Comparison of ENCODE assay signal across 8 cellular contexts in the genomic region with DNA sequence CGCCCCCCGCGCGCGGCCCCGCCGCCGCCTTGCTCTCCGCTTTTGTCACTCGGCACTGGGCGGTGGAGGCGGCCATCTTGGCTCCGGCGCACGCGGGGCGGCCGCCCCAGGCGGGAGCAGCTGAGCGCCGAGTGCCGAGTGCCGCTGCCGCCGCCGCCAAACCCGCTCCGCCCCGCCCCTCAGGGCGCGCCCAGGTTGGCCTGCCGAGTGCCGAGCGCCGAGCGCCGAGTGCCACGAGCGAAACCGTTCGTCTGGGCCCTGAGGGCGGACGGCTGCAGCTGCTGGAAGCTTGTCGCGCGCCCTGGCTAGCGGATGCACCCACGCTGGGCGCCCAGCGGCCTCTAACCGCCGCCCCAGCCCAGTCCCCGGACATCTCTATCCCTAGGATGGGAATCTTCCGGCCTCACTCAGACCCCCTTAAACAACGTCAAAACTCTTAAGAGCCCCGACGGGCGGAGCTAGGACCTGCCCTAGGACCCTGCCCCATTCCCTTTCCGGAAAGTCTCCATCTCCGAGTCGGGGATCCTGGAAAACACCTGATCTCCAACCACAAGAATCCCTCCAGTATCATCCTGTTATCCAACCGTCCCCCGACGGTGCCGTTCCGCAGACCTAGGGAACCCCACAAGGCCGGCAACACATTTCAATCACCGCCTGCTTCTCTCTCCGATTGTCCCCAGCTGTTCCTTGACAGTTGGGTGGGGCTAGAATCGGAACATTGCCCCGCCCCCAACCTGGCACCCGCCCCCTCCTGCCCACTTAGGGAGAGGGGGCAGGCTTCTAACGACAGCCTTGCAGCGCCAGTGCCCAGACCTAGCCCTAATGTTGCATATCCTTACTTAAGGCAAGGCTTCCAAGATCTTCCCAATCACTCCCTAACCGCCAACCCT. TPM values are rescaled to one million over a fixed set of nuclear protein-coding genes. Genes with fewer than 3 reads are reported as not detected.
DNase-seq lines count a peak whose midpoint lies in the region; TF ChIP-seq lines count a peak whose summit lies in the region.

No MANE protein-coding gene starts in this region.

- H3K4me1 ChIP-seq in NT2/D1 (ENCODE audit: insufficient read depth, insufficient read length), result peaks cover 29% of the 10 kb centered on the region

- peak overlapping the region; percentile 96 for H3K27ac Mint-ChIP-seq in endothelial cell (ENCODE audit: unreplicated experiment)

- POLR2A ChIA-PET in BJ (lab: Charles Lee), result interaction anchor here (0.7 kb wide), 2 partner anchors 25 to 233 kb away, joined by 3 to 4 read pairs; no protein-coding TSS in a partner anchor

- DNase-seq in BJ (ENCODE audit: low read depth) (peak; percentile 29), GM19240 (ENCODE audit: insufficient read length, low spot score) (peak; percentile 100), HT-29 (ENCODE audit: low spot score) (peak; percentile 79), NT2/D1 (ENCODE audit: low read depth, low spot score) (peak; percentile 79), endothelial cell (ENCODE audit: low spot score) (peak; percentile 96), midbrain (lab: John Stamatoyannopoulos, UW) (peak; percentile 91)
- peak; percentile 95 for DNase-seq in activated CD8-positive, alpha-beta memory T cell treated with anti-CD3 and anti-CD28 coated beads, Interleukin-2, amount 50 U/mL, for 4 hours
- DNase-seq in stimulated activated CD8-positive, alpha-beta memory T cell treated with anti-CD3 and anti-CD28 coated beads, Interleukin-15, amount 100 ng/mL, for 24 hours (ENCODE audit: low read depth), result peak; percentile 89

- H3K9me3 Mint-ChIP-seq in endothelial cell (ENCODE audit: unreplicated experiment), result no peaks in the 10 kb centered on the region

- no peaks in the 10 kb centered on the region for H3K9me3 ChIP-seq in NT2/D1 (ENCODE audit: insufficient read depth, low read length)

- H3K36me3 ChIP-seq in BJ (ENCODE audit: control insufficient read depth, insufficient read depth, low read length) (peaks cover 10% of the 10 kb centered on the region), NT2/D1 (ENCODE audit: insufficient read depth, insufficient read length, low read length) (peaks cover 38% of the 10 kb centered on the region)

- H3K4me3 Mint-ChIP-seq in endothelial cell (ENCODE audit: unreplicated experiment), result peak overlapping the region; percentile 99

- H3K4me1 Mint-ChIP-seq in endothelial cell (ENCODE audit: unreplicated experiment), result peaks cover 30% of the 10 kb centered on the region

- peak overlapping the region; percentile 88 for H3K4me3 ChIP-seq in BJ (ENCODE audit: low read depth, low read length)
- peak overlapping the region; percentile 89 for H3K4me3 ChIP-seq in NT2/D1 (ENCODE audit: insufficient read length, low read depth)

- peaks cover 24% of the 10 kb centered on the region for H3K27me3 Mint-ChIP-seq in endothelial cell (ENCODE audit: unreplicated experiment)

- H3K27me3 ChIP-seq in BJ (ENCODE audit: control insufficient read depth, insufficient read depth, low read length) (no peaks in the 10 kb centered on the region), NT2/D1 (ENCODE audit: insufficient read depth, insufficient read length) (no peaks in the 10 kb centered on the region)

- CTCF ChIA-PET in BJ (lab: Yijun Ruan, JAX), result interaction anchor here (0.6 to 1.5 kb wide), 3 partner anchors 8 to 170 kb away, joined by 3 to 7 read pairs (median 4); no protein-coding TSS in a partner anchor

- H3K36me3 Mint-ChIP-seq in endothelial cell (ENCODE audit: low read depth, unreplicated experiment), result peaks cover 24% of the 10 kb centered on the region

- H3K9ac ChIP-seq in NT2/D1 (ENCODE audit: insufficient read length, low read depth), result peak overlapping the region; percentile 86

- TF ChIP-seq CTCF in BJ (IDR thresholded peaks at IDR 0.05; ENCODE audit: insufficient read depth, low read depth, low read length) (no peak), endothelial cell (IDR thresholded peaks at IDR 0.05; ENCODE audit: unreplicated experiment) (no peak)

RNA-seq across cellular contexts. Expression of a gene that starts 14.1 kb away (rescaled TPM):
- polyA plus RNA-seq in BJ (2011; rRNA removed), result 25.8 and 27.5 TPM in 2 replicates
- polyA minus RNA-seq in BJ (2011; rRNA and poly(A)+ RNA removed), result 32.7 and 47.1 TPM in 2 replicates
- total RNA-seq in HT-29 (2014; rRNA removed; shearing (Covaris generic)), result 66.2 and 66.3 TPM in 2 replicates
- total RNA-seq in endothelial cell (ENCODE audit: unreplicated experiment), result 160 TPM

RNA-seq across cellular contexts. Expression of a gene that starts 16.9 kb away (rescaled TPM):
- polyA plus RNA-seq in BJ (2011; rRNA removed), result 7.5 and 10.9 TPM in 2 replicates
- 4.5 and 4.9 TPM in 2 replicates for polyA minus RNA-seq in BJ (2011; rRNA and poly(A)+ RNA removed)
- 18.4 and 32.9 TPM in 2 replicates for total RNA-seq in HT-29 (2014; rRNA removed; shearing (Covaris generic))
- total RNA-seq in endothelial cell (ENCODE audit: unreplicated experiment), result 79.0 TPM

RNA-seq across cellular contexts. Expression of a gene that starts 31.5 kb away (rescaled TPM):
- 0.04 TPM in 1 of 2 replicates, not detected in the other for polyA plus RNA-seq in BJ (2011; rRNA removed)
- polyA minus RNA-seq in BJ (2011; rRNA and poly(A)+ RNA removed), result not detected in 2 replicates
- not detected in 2 replicates for total RNA-seq in HT-29 (2014; rRNA removed; shearing (Covaris generic))
- total RNA-seq in endothelial cell (ENCODE audit: unreplicated experiment), result 1.5 TPM

RNA-seq across cellular contexts. Expression of a gene that starts 46.4 kb away (rescaled TPM):
- polyA plus RNA-seq in BJ (2011; rRNA removed), result not detected in 2 replicates
- not detected in 2 replicates for polyA minus RNA-seq in BJ (2011; rRNA and poly(A)+ RNA removed)
- total RNA-seq in HT-29 (2014; rRNA removed; shearing (Covaris generic)), result not detected in 2 replicates
- total RNA-seq in endothelial cell (ENCODE audit: unreplicated experiment), result not detected

RNA-seq across cellular contexts. Expression of a gene that starts 53.3 kb away (rescaled TPM):
- 10.3 and 11.2 TPM in 2 replicates for polyA plus RNA-seq in BJ (2011; rRNA removed)
- 6.3 and 6.8 TPM in 2 replicates for polyA minus RNA-seq in BJ (2011; rRNA and poly(A)+ RNA removed)
- total RNA-seq in HT-29 (2014; rRNA removed; shearing (Covaris generic)), result 41.7 and 50.4 TPM in 2 replicates
- 36.5 TPM for total RNA-seq in endothelial cell (ENCODE audit: unreplicated experiment)

Comparison
In these comparisons a context has a peak if more than half of its experiments do, and no peak if none do; other contexts are left out.
1. Peak in every context shown above with its lines: DNase-seq and H3K4me3 ChIP-seq.
2. DNase-seq: peak in every context shown above with its lines; median percentile 100 in GM19240; 96 in endothelial cell; 95 in activated CD8-positive, alpha-beta memory T cell treated with anti-CD3 and anti-CD28 coated beads, Interleukin-2, amount 50 U/mL, for 4 hours; 91 in midbrain; 89 in stimulated activated CD8-positive, alpha-beta memory T cell treated with anti-CD3 and anti-CD28 coated beads, Interleukin-15, amount 100 ng/mL, for 24 hours; 79 in HT-29; 79 in NT2/D1; 29 in BJ.